Comparison of ENCODE assay signal across 14 cellular contexts in the genomic region with DNA sequence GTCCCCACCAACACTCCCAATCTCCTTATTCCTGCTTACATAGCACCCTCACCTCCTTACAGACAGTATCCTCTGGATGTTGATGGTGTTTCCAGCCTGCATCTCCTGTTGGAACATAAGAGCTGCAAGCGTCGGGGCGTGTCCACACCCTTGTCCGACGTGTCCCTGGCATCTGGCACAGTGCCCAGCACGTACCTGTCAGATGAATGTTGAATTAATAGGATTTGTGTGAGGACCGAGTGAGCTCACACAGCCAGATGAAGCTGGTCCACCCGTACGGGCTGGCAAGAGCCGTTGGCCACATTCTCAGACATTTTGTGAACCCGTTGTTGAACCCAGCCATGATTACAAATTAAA. TPM values are rescaled to one million over a fixed set of nuclear protein-coding genes. Genes with fewer than 3 reads are reported as not detected.
DNase-seq lines count a peak whose midpoint lies in the region; FAIRE-seq and TF ChIP-seq lines count a peak whose summit lies in the region.
"Had no signal": no experiment of that assay in that cellular context is flagged by ENCODE, and none has a peak within 500 bp of the region (broad histone marks: within the 10 kb centered on the region; RNA-seq: fewer than 3 reads in every experiment).

No MANE protein-coding gene starts in this region.

- peak overlapping the region; percentile 84 for H3K27ac Mint-ChIP-seq in astrocyte (ENCODE audit: unreplicated experiment)
- H3K27ac Mint-ChIP-seq in activated T-helper 2 cell treated with anti-CD3 and anti-CD28 coated beads, Interferon-gamma antibody, Interleukin-2, Interleukin-4, amounts not matched to agents 10 μg/mL and 5 μg/mL and 100 μg/mL, durations not matched to agents 14 hours and 24 hours and 36 hours, result no peak overlapping the region
- H3K27ac Mint-ChIP-seq: activated CD8-positive, alpha-beta T cell treated with anti-CD3 and anti-CD28 coated beads for 36 hours; activated naive CD4-positive, alpha-beta T cell treated with anti-CD3 and anti-CD28 coated beads, Interleukin-2, amount 10 ng/mL, durations not matched to agents 7 days and 5 days had no signal

- no peak overlapping the region for H2AFZ ChIP-seq in astrocyte (ENCODE audit: low read depth, low read length)
- no peak overlapping the region for H2AFZ ChIP-seq in neuronal stem cell (ENCODE audit: low read length)

- no peak overlapping the region for H3K18ac ChIP-seq in neuronal stem cell (ENCODE audit: low read length)

- H3K79me1 ChIP-seq in neuronal stem cell (ENCODE audit: low read depth, low read length), result no peaks in the 10 kb centered on the region

- H3K4ac ChIP-seq in neuronal stem cell (ENCODE audit: low read length), result no peak overlapping the region

- no peaks in the 10 kb centered on the region for H3K79me2 ChIP-seq in astrocyte (ENCODE audit: insufficient read depth, low read length)

- no peak overlapping the region for H4K8ac ChIP-seq in neuronal stem cell (ENCODE audit: low read depth, low read length)

- H3K4me1 ChIP-seq in astrocyte (ENCODE audit: insufficient read depth, low read length), result peaks cover 16% of the 10 kb centered on the region
- peaks cover 7 to 10% of the 10 kb centered on the region in 2 donors for H3K4me1 ChIP-seq in neuronal stem cell (ENCODE audit: control insufficient read depth in 2 of 2, insufficient read depth in 1 of 2, low read depth in 1 of 2, low read length in 2 of 2)

- peaks cover 2% of the 10 kb centered on the region for H3K36me3 Mint-ChIP-seq in astrocyte (ENCODE audit: low read depth, unreplicated experiment)
- no peaks in the 10 kb centered on the region for H3K36me3 Mint-ChIP-seq in activated T-helper 2 cell treated with anti-CD3 and anti-CD28 coated beads, Interferon-gamma antibody, Interleukin-2, Interleukin-4, amounts not matched to agents 10 μg/mL and 5 μg/mL and 100 μg/mL, durations not matched to agents 14 hours and 24 hours and 36 hours (ENCODE audit: low read depth)
- H3K36me3 Mint-ChIP-seq: activated naive CD4-positive, alpha-beta T cell treated with anti-CD3 and anti-CD28 coated beads, Interleukin-2, amount 10 ng/mL, durations not matched to agents 7 days and 5 days; CD4-positive, alpha-beta memory T cell had no signal

- H3K27me3 Mint-ChIP-seq in astrocyte (ENCODE audit: low read depth, unreplicated experiment), result peaks cover 33% of the 10 kb centered on the region
- peaks cover 8% of the 10 kb centered on the region for H3K27me3 Mint-ChIP-seq in activated T-helper 2 cell treated with anti-CD3 and anti-CD28 coated beads, Interferon-gamma antibody, Interleukin-2, Interleukin-4, amounts not matched to agents 10 μg/mL and 5 μg/mL and 100 μg/mL, durations not matched to agents 14 hours and 24 hours and 36 hours (ENCODE audit: low read depth)

- no CpG with 5 or more reads among the region's 11 CpGs for WGBS in neuronal stem cell (ENCODE audit: extremely low coverage in 2 of 2, insufficient read length in 2 of 2, insufficient replicate concordance in 1 of 2), 2 donors

- FAIRE-seq in astrocyte (lab: Jason Lieb, UNC), result no peak

- H2BK120ac ChIP-seq in neuronal stem cell (ENCODE audit: low read depth, low read length), result no peak overlapping the region

- no peaks in the 10 kb centered on the region for H4K20me1 ChIP-seq in astrocyte (ENCODE audit: insufficient read depth, low read length)

- no peak overlapping the region for H4K91ac ChIP-seq in neuronal stem cell (ENCODE audit: low read depth, low read length, poor library complexity)

- H2BK12ac ChIP-seq in neuronal stem cell (ENCODE audit: low read length), result no peak overlapping the region

- no peaks in the 10 kb centered on the region for H3K27me3 ChIP-seq in astrocyte (ENCODE audit: insufficient read depth, low read length)
- peaks cover 0 to 27% (median 2%) of the 10 kb centered on the region in 3 experiments for H3K27me3 ChIP-seq in neuronal stem cell (ENCODE audit: control insufficient read depth in 3 of 3, insufficient read depth in 3 of 3, low read depth in 1 of 3, low read length in 3 of 3)

- DNase-seq in DMS79 treated with DMSO at 0.1 percent for 48 hours (lab: John Stamatoyannopoulos, UW), result peak; percentile 46
- DNase-seq in NCI-H187 (lab: John Stamatoyannopoulos, UW), result peak; percentile 66 to 77
- no peak for DNase-seq in astrocyte (ENCODE audit: low read depth)
- DNase-seq in neuronal stem cell (ENCODE audit: low spot score), result no peak
- DNase-seq in NCI-H1436 treated with DMSO at 0.1 percent for 48 hours (lab: John Stamatoyannopoulos, UW), result no peak
- DNase-seq in activated T-helper 2 cell treated with anti-CD3 and anti-CD28 coated beads, Interferon-gamma antibody, Interleukin-2, Interleukin-4, amounts not matched to agents 10 μg/mL and 5 μg/mL and 100 μg/mL, durations not matched to agents 14 hours and 24 hours and 36 hours (ENCODE audit: low spot score), result no peak
- DNase-seq in NCI-H226, result no peak
- no peak for DNase-seq in CD1c-positive myeloid dendritic cell (ENCODE audit: extremely low spot score)
- DNase-seq: activated CD8-positive, alpha-beta T cell treated with anti-CD3 and anti-CD28 coated beads for 36 hours; activated naive CD4-positive, alpha-beta T cell treated with anti-CD3 and anti-CD28 coated beads, Interleukin-2, amount 10 ng/mL, durations not matched to agents 7 days and 5 days; CD4-positive, alpha-beta memory T cell; cerebellar nuclear complex; MV-4-11 had no signal

- H3K9me3 Mint-ChIP-seq in astrocyte (ENCODE audit: unreplicated experiment), result peaks cover 2% of the 10 kb centered on the region
- H3K9me3 Mint-ChIP-seq in activated T-helper 2 cell treated with anti-CD3 and anti-CD28 coated beads, Interferon-gamma antibody, Interleukin-2, Interleukin-4, amounts not matched to agents 10 μg/mL and 5 μg/mL and 100 μg/mL, durations not matched to agents 14 hours and 24 hours and 36 hours, result no peaks in the 10 kb centered on the region
- H3K9me3 Mint-ChIP-seq: activated CD8-positive, alpha-beta T cell treated with anti-CD3 and anti-CD28 coated beads for 36 hours; activated naive CD4-positive, alpha-beta T cell treated with anti-CD3 and anti-CD28 coated beads, Interleukin-2, amount 10 ng/mL, durations not matched to agents 7 days and 5 days; CD4-positive, alpha-beta memory T cell had no signal

- TF ChIP-seq CTCF in astrocyte (IDR thresholded peaks at IDR 0.05; ENCODE audit: insufficient read depth, low read depth, low read length), result no peak

- H3K4me2 ChIP-seq in astrocyte (ENCODE audit: low read length) (no peak overlapping the region), neuronal stem cell (ENCODE audit: insufficient read depth, low read length, poor library complexity, severe bottlenecking) (no peak overlapping the region)

- H3K27ac ChIP-seq in astrocyte (ENCODE audit: low read depth, low read length), result no peak overlapping the region
- H3K27ac ChIP-seq in neuronal stem cell (replicated peaks; ENCODE audit: low read length), result no peak overlapping the region
- H3K27ac ChIP-seq: esophagus muscularis mucosa had no signal

- peaks cover 9% of the 10 kb centered on the region for H3K4me1 Mint-ChIP-seq in astrocyte (ENCODE audit: low read depth, unreplicated experiment)
- peaks cover 10% of the 10 kb centered on the region for H3K4me1 Mint-ChIP-seq in activated T-helper 2 cell treated with anti-CD3 and anti-CD28 coated beads, Interferon-gamma antibody, Interleukin-2, Interleukin-4, amounts not matched to agents 10 μg/mL and 5 μg/mL and 100 μg/mL, durations not matched to agents 14 hours and 24 hours and 36 hours (ENCODE audit: low read depth)

- H3K4me3 ChIP-seq in astrocyte (ENCODE audit: insufficient read depth, low read depth, low read length) (no peak overlapping the region), neuronal stem cell (ENCODE audit: low read length in 2 of 2) (no peak overlapping the region)
- H3K4me3 ChIP-seq: esophagus muscularis mucosa had no signal

- H3K9ac ChIP-seq in astrocyte (ENCODE audit: low read length) (no peak overlapping the region), neuronal stem cell (ENCODE audit: low read depth, low read length, poor library complexity) (no peak overlapping the region)

- no peak overlapping the region for H2BK15ac ChIP-seq in neuronal stem cell (ENCODE audit: low read length)

- H3K4me3 Mint-ChIP-seq in astrocyte (ENCODE audit: unreplicated experiment), result no peak overlapping the region
- no peak overlapping the region for H3K4me3 Mint-ChIP-seq in activated T-helper 2 cell treated with anti-CD3 and anti-CD28 coated beads, Interferon-gamma antibody, Interleukin-2, Interleukin-4, amounts not matched to agents 10 μg/mL and 5 μg/mL and 100 μg/mL, durations not matched to agents 14 hours and 24 hours and 36 hours (ENCODE audit: low read depth)
- H3K4me3 Mint-ChIP-seq: activated CD8-positive, alpha-beta T cell treated with anti-CD3 and anti-CD28 coated beads for 36 hours; activated naive CD4-positive, alpha-beta T cell treated with anti-CD3 and anti-CD28 coated beads, Interleukin-2, amount 10 ng/mL, durations not matched to agents 7 days and 5 days had no signal

- H3K9me3 ChIP-seq in astrocyte (ENCODE audit: insufficient read depth, low read depth, low read length), result no peaks in the 10 kb centered on the region
- H3K9me3 ChIP-seq in neuronal stem cell (replicated peaks in 1 of 2; ENCODE audit: control insufficient read depth in 2 of 2, insufficient read depth in 1 of 2, low read depth in 1 of 2, low read length in 2 of 2), result no peaks in the 10 kb centered on the region
- H3K9me3 ChIP-seq: esophagus muscularis mucosa had no signal

- H2BK5ac ChIP-seq in neuronal stem cell (ENCODE audit: low read length), result no peak overlapping the region

- no peak overlapping the region for H3K14ac ChIP-seq in neuronal stem cell (ENCODE audit: low read length)

- intact Hi-C loops in activated T-helper 2 cell treated with anti-CD3 and anti-CD28 coated beads, Interferon-gamma antibody, Interleukin-2, Interleukin-4, amounts not matched to agents 10 μg/mL and 5 μg/mL and 100 μg/mL, durations not matched to agents 14 hours and 24 hours and 36 hours (cut with micrococcal nuclease), result no loop called here

- no peak overlapping the region for H3K23ac ChIP-seq in neuronal stem cell (ENCODE audit: low read depth, low read length, poor library complexity)

- peak overlapping the region; percentile 93 for H2AK5ac ChIP-seq in neuronal stem cell (ENCODE audit: low read depth, low read length)

- H3K36me3 ChIP-seq in astrocyte (ENCODE audit: insufficient read depth, low read length), result no peaks in the 10 kb centered on the region
- H3K36me3 ChIP-seq in neuronal stem cell (replicated peaks in 1 of 2; ENCODE audit: control insufficient read depth in 2 of 2, insufficient read depth in 2 of 2, low read length in 2 of 2), result no peaks in the 10 kb centered on the region
- H3K36me3 ChIP-seq: esophagus muscularis mucosa had no signal

RNA-seq across cellular contexts. Expression of a gene that starts 12.2 kb away (rescaled TPM):
- total RNA-seq in astrocyte, result 12.6 and 16.9 TPM in 2 replicates
- polyA plus RNA-seq in neuronal stem cell (2013, experiment 1 of 2), result 10.0 TPM
- polyA plus RNA-seq in neuronal stem cell (2013, experiment 2 of 2), result 10.0 TPM
- 18.5 and 25.0 TPM in 2 replicates for total RNA-seq in activated T-helper 2 cell treated with anti-CD3 and anti-CD28 coated beads, Interferon-gamma antibody, Interleukin-2, Interleukin-4, amounts not matched to agents 10 μg/mL and 5 μg/mL and 100 μg/mL, durations not matched to agents 14 hours and 24 hours and 36 hours

RNA-seq across cellular contexts. Expression of a gene that starts 54.6 kb away (rescaled TPM):
- total RNA-seq in astrocyte, result 2.5 and 3.4 TPM in 2 replicates
- polyA plus RNA-seq in neuronal stem cell (2013, experiment 1 of 2), result 5.5 TPM
- 5.0 TPM for polyA plus RNA-seq in neuronal stem cell (2013, experiment 2 of 2)
- 8.6 and 9.9 TPM in 2 replicates for total RNA-seq in activated T-helper 2 cell treated with anti-CD3 and anti-CD28 coated beads, Interferon-gamma antibody, Interleukin-2, Interleukin-4, amounts not matched to agents 10 μg/mL and 5 μg/mL and 100 μg/mL, durations not matched to agents 14 hours and 24 hours and 36 hours

Comparison
In these comparisons a context has a peak if more than half of its experiments do, and no peak if none do; other contexts are left out.
1. DNase-seq: peak in DMS79 treated with DMSO at 0.1 percent for 48 hours (single experiment) and NCI-H187 (2 of 2); none in astrocyte (single experiment), neuronal stem cell (single experiment), NCI-H1436 treated with DMSO at 0.1 percent for 48 hours (single experiment), activated T-helper 2 cell treated with anti-CD3 and anti-CD28 coated beads, Interferon-gamma antibody, Interleukin-2, Interleukin-4, amounts not matched to agents 10 μg/mL and 5 μg/mL and 100 μg/mL, durations not matched to agents 14 hours and 24 hours and 36 hours (single experiment), NCI-H226 (single experiment) and CD1c-positive myeloid dendritic cell (single experiment).